In genomic region chr22:26822300-26822699, GRCh38 we compare ENCODE assay signal across 22 cellular contexts.
DNase-seq lines count a peak whose midpoint lies in the region; ATAC-seq, FAIRE-seq and TF ChIP-seq lines count a peak whose summit lies in the region.
"Had no signal": no experiment of that assay in that cellular context is flagged by ENCODE, and none has a peak within 500 bp of the region (broad histone marks: within the 10 kb centered on the region; RNA-seq: fewer than 3 reads in every experiment).

No MANE protein-coding gene starts in this region.

- peak overlapping the region in 1 of 2 experiments; percentile 25; a peak in 1 of 6 replicates for H3K27ac ChIP-seq in A549
- no peak overlapping the region for H3K27ac ChIP-seq in transverse colon
- H3K27ac ChIP-seq: BLaER1 treated with 17β-estradiol and CSF1 and Interleukin-3, amounts not matched to agents 10 nM and 100 nM; PC-9; RWPE1 had no signal

- intact Hi-C loops in posterior cingulate gyrus (cut with DNase I), result no loop called here
- intact Hi-C loops in transverse colon (cut with DNase I; ENCODE audit: low total_unique reads), result no loop called here

- CTCF ChIA-PET in A549 (lab: Yijun Ruan, JAX), result interaction anchor here (0.8 to 2.0 kb wide), 5 partner anchors 13 to 68 kb away, joined by 3 to 6 read pairs (median 3); no protein-coding TSS in a partner anchor

- H3K36me3 ChIP-seq in transverse colon, result no peaks in the 10 kb centered on the region
- H3K36me3 ChIP-seq: HAP-1, MG63 had no signal

- TF ChIP-seq EP300 in A549 (IDR thresholded peaks at IDR 0.05) (no peak), transverse colon (IDR thresholded peaks at IDR 0.05; ENCODE audit: low read depth) (no peak)

- H3K4me1 ChIP-seq in A549 (no peaks in the 10 kb centered on the region), transverse colon (no peaks in the 10 kb centered on the region)
- H3K4me1 ChIP-seq: BLaER1 treated with 17β-estradiol and CSF1 and Interleukin-3, amounts not matched to agents 10 nM and 100 nM; HAP-1 had no signal

- H3K9me3 ChIP-seq in A549, result 0 out of 3 replicates have a peak, but pooled peaks cover 9% of the 10 kb centered on the region
- peaks cover 0 to 9% of the 10 kb centered on the region in 2 donors for H3K9me3 ChIP-seq in transverse colon
- H3K9me3 ChIP-seq: HAP-1 had no signal

- in situ Hi-C loops in transverse colon (cut with MboI; ENCODE audit: low pct_ligation_motif_present in 1 of 4, low pct_unique_long_range_greater_than_20kb in 1 of 4, low sequenced_read_pairs in 3 of 4), result no loop called here

- H3K4me3 ChIP-seq in A549 (no peak overlapping the region), choroid plexus epithelial cell (ENCODE audit: low read depth, low read length) (no peak overlapping the region), transverse colon (no peak overlapping the region)
- H3K4me3 ChIP-seq: BLaER1 treated with 17β-estradiol and CSF1 and Interleukin-3, amounts not matched to agents 10 nM and 100 nM; HAP-1; MG63; PC-9 had no signal

- TF ChIP-seq POLR2A in A549 (IDR thresholded peaks at IDR 0.05; ENCODE audit: low read length) (no peak), transverse colon (IDR thresholded peaks at IDR 0.05) (no peak)

- ATAC-seq in A549, result 0 out of 6 replicates have a peak, but pooled peaks of 1 of the 2 experiments have one; percentile 30
- ATAC-seq in GM19328 (IDR thresholded peaks at IDR 0.05; ENCODE audit: unreplicated experiment), result no peak

- TF ChIP-seq RAD21 in A549 (conservative IDR thresholded peaks at IDR 0.05 in 1 of 2, IDR thresholded peaks at IDR 0.05 in 1 of 2), result peak; percentile 26 to 43; a peak in 3 of 5 replicates

- DNase-seq in NCI-H1417 (lab: John Stamatoyannopoulos, UW), result peak in 2 of 3 experiments; percentile 4 to 40
- DNase-seq in NCI-H1417 treated with DMSO at 0.1 percent for 48 hours (lab: John Stamatoyannopoulos, UW), result no peak
- DNase-seq in A549 (ENCODE audit: low read depth in 1 of 2, low spot score in 1 of 2), result no peak
- DNase-seq in NCI-H2196 (lab: John Stamatoyannopoulos, UW; ENCODE audit: unreplicated experiment), result peak; percentile 6
- no peak for DNase-seq in choroid plexus epithelial cell (ENCODE audit: low read depth)
- DNase-seq in posterior cingulate gyrus, result no peak
- DNase-seq in transverse colon, result no peak
- DNase-seq: 8988T; CD8-positive, alpha-beta memory T cell; DND-41; Kasumi-1; MG63; NCI-H1048; NCI-H1694; NCI-H2081 treated with DMSO at 0.1 percent for 48 hours; NCI-H446; PC-9; SIG-M5 had no signal

- WGBS in A549 (ENCODE audit: missing lambda C conversion rate), result 45% methylated on average over 2 of the region's 2 CpGs
- WGBS in transverse colon (ENCODE audit: low coverage in 1 of 2), 2 donors, result 47% methylated on average over 2 of the region's 2 CpGs; no CpG with 5 or more reads in 1 of the 2 donors

- no peaks in the 10 kb centered on the region for H3K27me3 ChIP-seq in transverse colon
- H3K27me3 ChIP-seq: BLaER1 treated with 17β-estradiol and CSF1 and Interleukin-3, amounts not matched to agents 10 nM and 100 nM; MG63 had no signal

- no peak overlapping the region for H3K4me2 ChIP-seq in A549
- H3K4me2 ChIP-seq: BLaER1 treated with 17β-estradiol and CSF1 and Interleukin-3, amounts not matched to agents 10 nM and 100 nM; PC-9 had no signal

- POLR2A ChIA-PET in A549 (lab: Yijun Ruan, JAX), result no interaction called here

- TF ChIP-seq CTCF in A549 (IDR thresholded peaks at IDR 0.05) (peak; percentile 16; the same call in 1 of the 3 replicates), choroid plexus epithelial cell (conservative IDR thresholded peaks at IDR 0.05; ENCODE audit: low read depth, low read length) (peak; percentile 7), transverse colon (IDR thresholded peaks at IDR 0.05) (no peak)

- no peak for FAIRE-seq in A549 (lab: Jason Lieb, UNC)

TF ChIP-seq in A549, 52 proteins besides CTCF, POLR2A, EP300 and RAD21:
- peak; percentile 28; the same call in 1 of the 3 replicates for TF ChIP-seq SMC3 (IDR thresholded peaks at IDR 0.05)
- TF ChIP-seq ELK1 (IDR thresholded peaks at IDR 0.05; ENCODE audit: low read depth, low read length), result no peak
- no peak for TF ChIP-seq NR3C1 (IDR thresholded peaks at IDR 0.05)
TF ChIP-seq in A549: peak in this region for 1.

Comparison
In these comparisons a context has a peak if more than half of its experiments do, and no peak if none do; other contexts are left out.
1. DNase-seq: peak in NCI-H1417 (2 of 3) and NCI-H2196 (single experiment); none in NCI-H1417 treated with DMSO at 0.1 percent for 48 hours (single experiment), A549 (0 of 2), choroid plexus epithelial cell (single experiment), posterior cingulate gyrus (0 of 10) and transverse colon (single experiment).
2. CTCF ChIP-seq: peak in A549 (single experiment) and choroid plexus epithelial cell (single experiment); none in transverse colon (0 of 5).